In the genomic region with DNA sequence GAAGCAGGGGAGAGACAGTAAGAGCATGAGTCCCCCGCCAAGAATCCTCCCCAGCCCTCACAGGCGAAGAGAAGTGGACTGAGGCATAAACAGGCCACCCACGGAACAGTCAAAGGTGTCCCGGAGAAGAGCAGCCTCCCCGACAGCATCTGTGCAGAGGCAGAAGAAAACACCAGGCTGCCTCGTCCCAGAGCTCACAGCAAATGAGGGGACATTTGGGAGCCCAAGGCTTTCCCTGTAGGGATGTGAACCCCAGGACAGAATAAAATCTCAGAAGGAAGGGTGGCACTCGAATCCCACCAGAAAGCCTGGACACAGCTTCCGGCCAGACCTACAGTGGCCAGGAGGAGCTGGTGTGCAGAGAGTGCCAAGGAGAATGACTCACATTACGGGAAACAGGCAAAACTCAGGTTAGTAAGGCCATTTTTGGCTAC, we compare ENCODE assay signal across 20 cellular contexts.
DNase-seq lines count a peak whose midpoint lies in the region; ATAC-seq and TF ChIP-seq lines count a peak whose summit lies in the region.
"Had no signal": no experiment of that assay in that cellular context is flagged by ENCODE, and none has a peak within 500 bp of the region (broad histone marks: within the 10 kb centered on the region; RNA-seq: fewer than 3 reads in every experiment).

No MANE protein-coding gene starts in this region.

- TF ChIP-seq POLR2A in IMR-90 (IDR thresholded peaks at IDR 0.05; ENCODE audit: low read depth, low read length) (no peak), sigmoid colon (IDR thresholded peaks at IDR 0.05) (no peak)

- no peak overlapping the region for H4K91ac ChIP-seq in IMR-90 (ENCODE audit: insufficient read depth, low read depth, low read length)

- H3K9ac ChIP-seq in IMR-90 (ENCODE audit: low read depth, low read length): no peak overlapping the region

- no peak overlapping the region for H3K4ac ChIP-seq in IMR-90 (ENCODE audit: low read depth, low read length)

- CTCF ChIA-PET in IMR-90 (lab: Yijun Ruan, JAX): no interaction called here
- CTCF ChIA-PET in MCF 10A (lab: Yijun Ruan, JAX): no interaction called here

- intact Hi-C loops in IMR-90 (cut with micrococcal nuclease): no loop called here
- intact Hi-C loops in MCF 10A (cut with micrococcal nuclease): no loop called here
- intact Hi-C loops in sigmoid colon (cut with DNase I): no loop called here

- no peak overlapping the region for H3K14ac ChIP-seq in IMR-90 (replicated peaks; ENCODE audit: low read depth, low read length)

- H3K23ac ChIP-seq in IMR-90 (ENCODE audit: low read depth, low read length): no peak overlapping the region

- dilution Hi-C loops in IMR-90 (cut with HindIII; ENCODE audit: low sequenced_read_pairs, unreplicated experiment): no loop called here

- no peak overlapping the region for H2BK20ac ChIP-seq in IMR-90 (ENCODE audit: low read depth, low read length)

- no peaks in the 10 kb centered on the region for H3K9me1 ChIP-seq in IMR-90 (ENCODE audit: insufficient read depth, low read length)

- no peaks in the 10 kb centered on the region for H4K20me1 ChIP-seq in IMR-90 (ENCODE audit: insufficient read depth, low read length)

- H3K79me1 ChIP-seq in IMR-90 (ENCODE audit: low read depth in 1 of 2, low read length in 2 of 2): no peaks in the 10 kb centered on the region

- no TSS peak for BruUV-seq in IMR-90 (replicated peaks; lab: Mats Ljungman, UMichigan)
- BruUV-seq in MCF 10A (replicated peaks; lab: Mats Ljungman, UMichigan): no TSS peak

- no peak overlapping the region for H2BK15ac ChIP-seq in IMR-90 (ENCODE audit: low read depth, low read length)

- H2BK120ac ChIP-seq in IMR-90 (ENCODE audit: low read depth, low read length): no peak overlapping the region

- H3K4me1 ChIP-seq in IMR-90 (ENCODE audit: control insufficient read depth, insufficient read depth, low read length) (no peaks in the 10 kb centered on the region), sigmoid colon (peaks cover 0 to 7% (median 2%) of the 10 kb centered on the region in 4 donors)
- H3K4me1 ChIP-seq: SJCRH30, tibial nerve had no signal

- TF ChIP-seq CTCF in IMR-90 (conservative IDR thresholded peaks at IDR 0.05; ENCODE audit: low read depth, low read length): no peak
- TF ChIP-seq CTCF in MCF 10A (IDR thresholded peaks at IDR 0.05; ENCODE audit: unreplicated experiment): no peak
- no peak for TF ChIP-seq CTCF in fibroblast of villous mesenchyme (IDR thresholded peaks at IDR 0.05; ENCODE audit: insufficient read depth, low read depth, low read length)
- no peak for TF ChIP-seq CTCF in sigmoid colon (IDR thresholded peaks at IDR 0.05)

- H3K27ac Mint-ChIP-seq in MCF 10A (ENCODE audit: low read depth, unreplicated experiment): no peak overlapping the region
- H3K27ac Mint-ChIP-seq: activated naive CD8-positive, alpha-beta T cell treated with anti-CD3 and anti-CD28 coated beads for 36 hours; CD8-positive, alpha-beta memory T cell; mesothelial cell of epicardium; stimulated activated memory B cell treated with anti-CD40 and anti-IgM and Interleukin-4, amounts not matched to agents 10 μg/mL and 1 μg/mL and 100 μg/mL, for 72 hours; WTC11 had no signal

- H2AFZ ChIP-seq in IMR-90 (replicated peaks; ENCODE audit: low read length, poor library complexity): no peak overlapping the region
- H2AFZ ChIP-seq: hepatocyte had no signal

- no CpG with 5 or more reads among the region's 9 CpGs for WGBS in IMR-90 (ENCODE audit: extremely low coverage in 2 of 2, insufficient read length in 1 of 2), 2 experiments
- 74 to 81% methylated on average over 9 of the region's 9 CpGs for WGBS in sigmoid colon, 2 donors

- no peak overlapping the region; the same call in 1 of the 2 replicates for H3K4me2 ChIP-seq in IMR-90 (ENCODE audit: low read depth, low read length)
- H3K4me2 ChIP-seq: hepatocyte had no signal

- no peak overlapping the region for H2AK9ac ChIP-seq in IMR-90 (replicated peaks; ENCODE audit: low read depth, low read length, poor library complexity)

- H3K27me3 ChIP-seq in IMR-90 (ENCODE audit: control insufficient read depth, insufficient read depth, low read length) (no peaks in the 10 kb centered on the region), sigmoid colon (no peaks in the 10 kb centered on the region)
- H3K27me3 ChIP-seq: hepatocyte, SJCRH30, tibial nerve had no signal

- no peak for TF ChIP-seq RAD21 in IMR-90 (IDR thresholded peaks at IDR 0.05; ENCODE audit: low read length)

- H2BK5ac ChIP-seq in IMR-90 (ENCODE audit: low read depth, low read length, poor library complexity, severe bottlenecking): no peak overlapping the region

- POLR2A ChIA-PET in IMR-90 (lab: Charles Lee; ENCODE audit: unreplicated experiment) (no interaction called here), MCF 10A (lab: Yijun Ruan, JAX) (no interaction called here)

- H3K36me3 Mint-ChIP-seq in MCF 10A (ENCODE audit: insufficient read depth, unreplicated experiment): no peaks in the 10 kb centered on the region

- in situ Hi-C loops in IMR-90 (cut with MboI; ENCODE audit: low sequenced_read_pairs): no loop called here

- no peaks in the 10 kb centered on the region for H3K27me3 Mint-ChIP-seq in MCF 10A (ENCODE audit: insufficient read depth, unreplicated experiment)

- H3K36me3 ChIP-seq in IMR-90 (ENCODE audit: control insufficient read depth, insufficient read depth, low read length): no peaks in the 10 kb centered on the region
- H3K36me3 ChIP-seq in sigmoid colon: no peaks in the 10 kb centered on the region
- H3K36me3 ChIP-seq: SJCRH30, tibial nerve had no signal

- no peak overlapping the region for H2AK5ac ChIP-seq in IMR-90 (ENCODE audit: low read depth, low read length)

- no peak overlapping the region for H3K56ac ChIP-seq in IMR-90 (ENCODE audit: extremely low read depth, insufficient read depth, low read length)

- H3K4me1 Mint-ChIP-seq in MCF 10A (ENCODE audit: insufficient read depth, unreplicated experiment): peaks cover 12% of the 10 kb centered on the region
- H3K4me1 Mint-ChIP-seq: stimulated activated memory B cell treated with anti-CD40 and anti-IgM and Interleukin-4, amounts not matched to agents 10 μg/mL and 1 μg/mL and 100 μg/mL, for 72 hours; WTC11 had no signal

- H3K9me3 ChIP-seq in IMR-90 (ENCODE audit: control insufficient read depth, insufficient read depth, low read length) (peaks cover 12% of the 10 kb centered on the region), sigmoid colon (peaks cover 0 to under 1% (median 0%) of the 10 kb centered on the region in 4 donors)

- no peak overlapping the region for H4K8ac ChIP-seq in IMR-90 (ENCODE audit: low read depth in 2 of 2, low read length in 2 of 2)

- peak; percentile 13 for DNase-seq in IMR-90
- peak; percentile 68 for DNase-seq in MCF 10A (ENCODE audit: unreplicated experiment)
- DNase-seq in fibroblast of villous mesenchyme (ENCODE audit: low read depth): peak; percentile 30
- DNase-seq in sigmoid colon: no peak
- no peak for DNase-seq in stimulated activated CD4-positive, alpha-beta T cell treated with anti-CD3 and anti-CD28 coated beads, Interleukin-2, amount 100 ng/mL, for 48 hours
- no peak for DNase-seq in LoVo (ENCODE audit: low spot score)
- DNase-seq in stimulated activated CD4-positive, alpha-beta T cell treated with anti-CD3 and anti-CD28 coated beads, Interleukin-4, amount 100 ng/mL, for 4 hours: no peak
- DNase-seq: activated naive CD8-positive, alpha-beta T cell treated with anti-CD3 and anti-CD28 coated beads for 36 hours; DND-41; kidney; NCI-H526 treated with DMSO at 0.1 percent for 48 hours; SJCRH30; T-helper 2 cell had no signal

- no peak for ATAC-seq in IMR-90 (ENCODE audit: low read depth)
- ATAC-seq: stimulated activated memory B cell treated with anti-CD40 and anti-IgM and Interleukin-4, amounts not matched to agents 10 μg/mL and 1 μg/mL and 100 μg/mL, for 72 hours; WTC11 had no signal

- H3K4me3 ChIP-seq in IMR-90 (ENCODE audit: insufficient read depth, low read depth, low read length): no peak overlapping the region
- H3K4me3 ChIP-seq in fibroblast of villous mesenchyme (ENCODE audit: low read depth, low read length): no peak overlapping the region
- H3K4me3 ChIP-seq in sigmoid colon: no peak overlapping the region
- H3K4me3 ChIP-seq: hepatocyte, SJCRH30, tibial nerve had no signal

- no peak for TF ChIP-seq EP300 in sigmoid colon (IDR thresholded peaks at IDR 0.05)

- H4K5ac ChIP-seq in IMR-90 (ENCODE audit: low read depth, low read length): no peak overlapping the region

- peaks cover 12% of the 10 kb centered on the region for H3K9me3 Mint-ChIP-seq in MCF 10A (ENCODE audit: unreplicated experiment)

- no peak overlapping the region for H3K18ac ChIP-seq in IMR-90 (ENCODE audit: low read depth, low read length)

- H3K4me3 Mint-ChIP-seq in MCF 10A (ENCODE audit: unreplicated experiment): no peak overlapping the region
- H3K4me3 Mint-ChIP-seq: activated naive CD8-positive, alpha-beta T cell treated with anti-CD3 and anti-CD28 coated beads for 36 hours; CD8-positive, alpha-beta memory T cell; mesothelial cell of epicardium; stimulated activated memory B cell treated with anti-CD40 and anti-IgM and Interleukin-4, amounts not matched to agents 10 μg/mL and 1 μg/mL and 100 μg/mL, for 72 hours; WTC11 had no signal

- H3K27ac ChIP-seq in IMR-90 (ENCODE audit: insufficient read depth, low read length) (no peak overlapping the region), sigmoid colon (peak overlapping the region in 3 of 4 donors; percentile 19 to 58 (median 53))
- H3K27ac ChIP-seq: hepatocyte, HL-60, SJCRH30, tibial nerve had no signal

TF ChIP-seq in IMR-90, 13 proteins besides CTCF, POLR2A, EP300 and RAD21 (continues in another document):
- TF ChIP-seq, protein P1, sequence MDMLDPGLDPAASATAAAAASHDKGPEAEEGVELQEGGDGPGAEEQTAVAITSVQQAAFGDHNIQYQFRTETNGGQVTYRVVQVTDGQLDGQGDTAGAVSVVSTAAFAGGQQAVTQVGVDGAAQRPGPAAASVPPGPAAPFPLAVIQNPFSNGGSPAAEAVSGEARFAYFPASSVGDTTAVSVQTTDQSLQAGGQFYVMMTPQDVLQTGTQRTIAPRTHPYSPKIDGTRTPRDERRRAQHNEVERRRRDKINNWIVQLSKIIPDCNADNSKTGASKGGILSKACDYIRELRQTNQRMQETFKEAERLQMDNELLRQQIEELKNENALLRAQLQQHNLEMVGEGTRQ (IDR thresholded peaks at IDR 0.05; ENCODE audit: low read depth, low read length): no peak
- TF ChIP-seq NFE2L2 (IDR thresholded peaks at IDR 0.05; ENCODE audit: low read depth, low read length): no peak
- no peak for TF ChIP-seq MXI1 (IDR thresholded peaks at IDR 0.05; ENCODE audit: borderline replicate concordance, low read depth, low read length)
- TF ChIP-seq FOS (IDR thresholded peaks at IDR 0.05; ENCODE audit: low read depth, low read length): no peak
- no peak for TF ChIP-seq BHLHE40 (IDR thresholded peaks at IDR 0.05; ENCODE audit: low read depth, low read length)
- TF ChIP-seq MAFK (IDR thresholded peaks at IDR 0.05; ENCODE audit: low read depth, low read length): no peak
- TF ChIP-seq RFX5 (IDR thresholded peaks at IDR 0.05; ENCODE audit: low read depth, low read length): no peak
- no peak for TF ChIP-seq CHD1 (IDR thresholded peaks at IDR 0.05; ENCODE audit: low read depth, low read length)

Comparison
In these comparisons a context has a peak if more than half of its experiments do, and no peak if none do; other contexts are left out.
1. DNase-seq: peak in IMR-90 (single experiment), MCF 10A (single experiment) and fibroblast of villous mesenchyme (single experiment); none in sigmoid colon (single experiment), stimulated activated CD4-positive, alpha-beta T cell treated with anti-CD3 and anti-CD28 coated beads, Interleukin-2, amount 100 ng/mL, for 48 hours (0 of 2), LoVo (single experiment) and stimulated activated CD4-positive, alpha-beta T cell treated with anti-CD3 and anti-CD28 coated beads, Interleukin-4, amount 100 ng/mL, for 4 hours (0 of 2).